ENCODE assay signal across 9 cellular contexts in genomic region chr11:111733009-111733408, GRCh38. TPM values are rescaled to one million over a fixed set of nuclear protein-coding genes. Genes with fewer than 3 reads are reported as not detected.
A peak's percentile ranks its signal among the peaks of the same experiment; 100 is the strongest.
DNase-seq lines count a peak whose midpoint lies in the region; ATAC-seq, FAIRE-seq and TF ChIP-seq lines count a peak whose summit lies in the region.
"Had no signal": no experiment of that assay in that cellular context is flagged by ENCODE, and none has a peak within 500 bp of the region (broad histone marks: within the 10 kb centered on the region; RNA-seq: fewer than 3 reads in every experiment).

No MANE protein-coding gene starts in this region.

- H3K4me2 ChIP-seq in H1 (ENCODE audit: insufficient read depth in 1 of 2, low read depth in 2 of 2, low read length in 2 of 2), result no peak overlapping the region
- no peak overlapping the region for H3K4me2 ChIP-seq in mesenchymal stem cell (ENCODE audit: low read length, poor library complexity, severe bottlenecking)

- no peak overlapping the region for H2BK20ac ChIP-seq in H1 (ENCODE audit: low read length)

- H3K23ac ChIP-seq in H1 (ENCODE audit: insufficient read length) (no peak overlapping the region), mesenchymal stem cell (ENCODE audit: low read length in 2 of 2) (no peak overlapping the region)

- CTCF ChIA-PET in H1 (lab: Charles Lee; ENCODE audit: partially characterized antibody), result interaction anchor here (0.9 to 3.3 kb wide), 13 partner anchors 7 to 248 kb away, joined by 3 to 20 read pairs (median 4); no protein-coding TSS in a partner anchor

- H3K27me3 ChIP-seq in H1 (replicated peaks in 1 of 4; ENCODE audit: control insufficient read depth in 3 of 4, extremely low read depth in 1 of 4, insufficient read depth in 3 of 4, low read length in 3 of 4) (no peaks in the 10 kb centered on the region), mesenchymal stem cell (ENCODE audit: control insufficient read depth in 1 of 2, insufficient read depth in 1 of 2, low read length in 2 of 2) (no peaks in the 10 kb centered on the region), thoracic aorta (replicated peaks; ENCODE audit: insufficient read depth) (no peaks in the 10 kb centered on the region)

- ATAC-seq in thoracic aorta (ENCODE audit: insufficient number of reproducible peaks, low FRiP score, low read depth) (peak; percentile 28), HG03565 (IDR thresholded peaks at IDR 0.05; ENCODE audit: unreplicated experiment) (no peak)

- TF ChIP-seq EP300 in H1 (IDR thresholded peaks at IDR 0.05; ENCODE audit: borderline replicate concordance in 1 of 2, low read depth in 2 of 2, low read length in 2 of 2), result no peak

- no peak overlapping the region for H2BK120ac ChIP-seq in H1 (replicated peaks; ENCODE audit: low read depth, low read length)
- no peak overlapping the region for H2BK120ac ChIP-seq in mesenchymal stem cell (ENCODE audit: low read depth, low read length)

- H3K9me3 ChIP-seq in H1 (ENCODE audit: insufficient read depth in 2 of 2, low read depth in 1 of 2, low read length in 1 of 2) (no peaks in the 10 kb centered on the region), mesenchymal stem cell (ENCODE audit: control insufficient read depth, low read length) (no peaks in the 10 kb centered on the region), thoracic aorta (no peaks in the 10 kb centered on the region)

- H3K36me3 ChIP-seq in H1 (ENCODE audit: control insufficient read depth in 2 of 4, insufficient read depth in 4 of 4, low read length in 3 of 4) (0 out of 8 replicates have a peak, but pooled peaks cover 0 to 3% (median 0%) of the 10 kb centered on the region in 4 experiments), mesenchymal stem cell (ENCODE audit: control insufficient read depth in 1 of 2, insufficient read depth in 2 of 2, low read depth in 1 of 2, low read length in 2 of 2) (peaks cover 2 to 16% of the 10 kb centered on the region in 2 experiments), thoracic aorta (no peaks in the 10 kb centered on the region)

- no peak overlapping the region for H3K4ac ChIP-seq in H1 (replicated peaks; ENCODE audit: insufficient read length, low read depth, low read length)
- H3K4ac ChIP-seq in mesenchymal stem cell (ENCODE audit: low read depth in 1 of 2, low read length in 2 of 2), result peak overlapping the region in 1 of 2 experiments; percentile 5

- TF ChIP-seq POLR2A in H1 (IDR thresholded peaks at IDR 0.05; ENCODE audit: control extremely low read depth in 1 of 2, low read depth in 2 of 2, low read length in 2 of 2) (no peak), GM12891 (IDR thresholded peaks at IDR 0.05; ENCODE audit: low read depth, low read length) (no peak), GM12892 (IDR thresholded peaks at IDR 0.05; ENCODE audit: low read depth, low read length) (no peak)

- 0 out of 2 replicates have a peak, but pooled peaks cover 5% of the 10 kb centered on the region for H3K79me1 ChIP-seq in H1 (ENCODE audit: low read depth, low read length)
- H3K79me1 ChIP-seq in mesenchymal stem cell (replicated peaks; ENCODE audit: low read length, poor library complexity, severe bottlenecking), result peaks cover 7% of the 10 kb centered on the region

- TF ChIP-seq CTCF in H1 (IDR thresholded peaks at IDR 0.05; ENCODE audit: control extremely low read depth in 1 of 3, insufficient read depth in 1 of 3, low read depth in 1 of 3, low read length in 3 of 3), result no peak
- TF ChIP-seq CTCF in thoracic aorta (IDR thresholded peaks at IDR 0.05), result no peak

- H3K18ac ChIP-seq in H1 (ENCODE audit: extremely low read depth, low read length) (peak overlapping the region; percentile 78), mesenchymal stem cell (ENCODE audit: low read depth in 1 of 2, low read length in 2 of 2) (peak overlapping the region; percentile 5 to 15)

- H2AFZ ChIP-seq in H1 (ENCODE audit: low read length) (no peak overlapping the region), mesenchymal stem cell (ENCODE audit: low read depth, low read length) (no peak overlapping the region)

- H2BK5ac ChIP-seq in H1 (ENCODE audit: low read depth, low read length), result 0 out of 2 replicates have a peak overlapping the region, but pooled peaks have one; percentile 24
- no peak overlapping the region for H2BK5ac ChIP-seq in mesenchymal stem cell (ENCODE audit: low read depth, low read length, poor library complexity, severe bottlenecking)

- peaks cover 1 to 4% of the 10 kb centered on the region in 2 experiments for H4K20me1 ChIP-seq in H1 (replicated peaks in 1 of 2; ENCODE audit: control insufficient read depth in 1 of 2, insufficient read depth in 2 of 2, low read length in 2 of 2)

- H3K79me2 ChIP-seq in H1 (ENCODE audit: control insufficient read depth in 1 of 2, insufficient read depth in 2 of 2, low read length in 2 of 2), result no peaks in the 10 kb centered on the region

- 82% methylated on average over 7 of the region's 7 CpGs; no CpG with 5 or more reads in 1 of the 2 experiments for WGBS in H1 (ENCODE audit: extremely low coverage in 1 of 2, insufficient coverage in 1 of 2, insufficient read length in 1 of 2, insufficient replicate concordance in 2 of 2, low coverage in 1 of 2, low lambda C conversion rate in 2 of 2, missing lambda C conversion rate in 1 of 2), 2 experiments
- 69% methylated on average over 7 of the region's 7 CpGs for WGBS in mesenchymal stem cell

- no peak overlapping the region for H2BK15ac ChIP-seq in H1 (ENCODE audit: low read length)
- H2BK15ac ChIP-seq in mesenchymal stem cell (ENCODE audit: low read depth, poor library complexity, severe bottlenecking), result no peak overlapping the region

- H4K5ac ChIP-seq in H1 (ENCODE audit: insufficient read length, low read depth, low read length), result no peak overlapping the region

- no peak for TF ChIP-seq RAD21 in H1 (IDR thresholded peaks at IDR 0.05 in 1 of 2, conservative IDR thresholded peaks at IDR 0.05 in 1 of 2; ENCODE audit: low read depth in 2 of 2, low read length in 2 of 2)

- H4K91ac ChIP-seq in H1 (replicated peaks; ENCODE audit: insufficient read length, low read length) (no peak overlapping the region), mesenchymal stem cell (ENCODE audit: low read length) (peak overlapping the region; percentile 23)

- no peak for FAIRE-seq in H1 (lab: Jason Lieb, UNC)
- FAIRE-seq in GM12891 (lab: Jason Lieb, UNC), result no peak
- FAIRE-seq in GM12892 (lab: Jason Lieb, UNC), result no peak

- H3K14ac ChIP-seq in H1 (ENCODE audit: insufficient read length) (no peak overlapping the region), mesenchymal stem cell (ENCODE audit: low read length in 2 of 2) (no peak overlapping the region)

- H3K4me3 ChIP-seq in H1 (ENCODE audit: extremely low read depth in 1 of 4, insufficient read depth in 2 of 4, low read depth in 3 of 4, low read length in 4 of 4) (no peak overlapping the region), mesenchymal stem cell (ENCODE audit: insufficient read depth in 1 of 2, low read depth in 1 of 2, low read length in 2 of 2) (peak overlapping the region in 1 of 2 experiments; percentile 59), thoracic aorta (no peak overlapping the region)

- POLR2A ChIA-PET in H1 (lab: Charles Lee; ENCODE audit: partially characterized antibody), result interaction anchor here (0.7 to 3.3 kb wide), 8 partner anchors 9 to 38 kb away, joined by 3 to 12 read pairs (median 5); partner anchors contain the start of gene PPP2R1B

- no peak overlapping the region for H3K27ac ChIP-seq in H1 (ENCODE audit: low read depth, low read length)
- peak overlapping the region; percentile 24 for H3K27ac ChIP-seq in mesenchymal stem cell (ENCODE audit: low read length, poor library complexity, severe bottlenecking)
- H3K27ac ChIP-seq in thoracic aorta, result peak overlapping the region; percentile 85 to 95

- H3K56ac ChIP-seq in H1 (replicated peaks; ENCODE audit: insufficient read length, low read depth, low read length), result no peak overlapping the region

- peaks cover 0 to 13% (median 2%) of the 10 kb centered on the region in 4 experiments; a peak in 6 of 7 replicates for H3K4me1 ChIP-seq in H1 (replicated peaks in 1 of 4; ENCODE audit: control insufficient read depth in 3 of 4, insufficient read depth in 4 of 4, low read length in 3 of 4)
- H3K4me1 ChIP-seq in mesenchymal stem cell (ENCODE audit: control insufficient read depth, insufficient read depth, low read depth, low read length), result peaks cover 56% of the 10 kb centered on the region
- H3K4me1 ChIP-seq in thoracic aorta (ENCODE audit: control insufficient read depth in 1 of 2, low read depth in 2 of 2), result peaks cover 63 to 87% of the 10 kb centered on the region in 2 donors

- H2AK5ac ChIP-seq in H1 (ENCODE audit: low read depth, low read length), result 0 out of 2 replicates have a peak overlapping the region, but pooled peaks have one; percentile 82
- H2AK5ac ChIP-seq in mesenchymal stem cell (ENCODE audit: low read length, severe bottlenecking), result peak overlapping the region; percentile 88

- H3K9ac ChIP-seq in H1 (replicated peaks in 1 of 4; ENCODE audit: extremely low read depth in 1 of 4, low read depth in 3 of 4, low read length in 3 of 4) (no peak overlapping the region), mesenchymal stem cell (ENCODE audit: low read length) (peak overlapping the region; percentile 98)

- DNase-seq in NCI-H226, result peak; percentile 78
- no peak for DNase-seq in H1 (ENCODE audit: low read depth in 1 of 2, low spot score in 2 of 2)
- DNase-seq in mesenchymal stem cell, result peak; percentile 87
- no peak for DNase-seq in thoracic aorta (ENCODE audit: low spot score)
- no peak for DNase-seq in GM12891 (ENCODE audit: insufficient read length, low spot score)
- no peak for DNase-seq in GM12892 (ENCODE audit: insufficient read length)
- DNase-seq in NCI-H345 (lab: John Stamatoyannopoulos, UW), result no peak
- DNase-seq: NCI-H524 treated with DMSO at 0.1 percent for 48 hours had no signal

- H2BK12ac ChIP-seq in H1 (ENCODE audit: low read depth, low read length) (0 out of 2 replicates have a peak overlapping the region, but pooled peaks have one; percentile 50), mesenchymal stem cell (ENCODE audit: low read length in 2 of 2) (peak overlapping the region in 1 of 2 experiments; percentile 85)

- no peaks in the 10 kb centered on the region for H3K23me2 ChIP-seq in H1 (ENCODE audit: low read depth, low read length)

- H4K8ac ChIP-seq in H1 (ENCODE audit: extremely low read depth, insufficient read depth, low read length), result peak overlapping the region; percentile 29; the same call in 1 of the 2 replicates
- H4K8ac ChIP-seq in mesenchymal stem cell (ENCODE audit: low read length), result peak overlapping the region; percentile 67

RNA-seq across cellular contexts. Expression of gene PPP2R1B, which starts 33.2 kb away (rescaled TPM):
- 86.2 and 87.0 TPM in 2 replicates for total RNA-seq in H1 (2021; fragmentation: NEBNext Ultra II Directional; extraction: Animal tissue kit (Norgen Biotek cat#: 25700))
- 23.1 and 25.8 TPM in 2 replicates for polyA plus RNA-seq in H1 (2011; rRNA removed)
- 33.3 TPM for polyA plus RNA-seq in H1 (2011; cell fraction: cytosol; rRNA removed)
- 17.5 TPM for polyA plus RNA-seq in H1 (2011; cell fraction: nucleus; rRNA removed)
- 35.9 to 67.6 TPM (median 46.9 TPM) in 4 replicates for polyA plus RNA-seq in H1 (2012, experiment 1 of 2)
- 3.2 TPM for polyA plus RNA-seq in H1 (2012, experiment 2 of 2)
- polyA plus RNA-seq in H1 (2013, experiment 1 of 2), result 30.1 TPM
- 30.8 TPM for polyA plus RNA-seq in H1 (2013, experiment 2 of 2)
- 119 and 158 TPM in 2 replicates for polyA minus RNA-seq in H1 (2011; rRNA and poly(A)+ RNA removed)
- polyA minus RNA-seq in H1 (2011; cell fraction: cytosol; rRNA and poly(A)+ RNA removed), result 49.3 TPM
- 46.8 TPM for polyA minus RNA-seq in H1 (2011; cell fraction: nucleus; rRNA and poly(A)+ RNA removed)
- 14.9 TPM for polyA plus RNA-seq in mesenchymal stem cell (2013, experiment 1 of 2)
- polyA plus RNA-seq in mesenchymal stem cell (2013, experiment 2 of 2), result 14.7 TPM
- total RNA-seq in thoracic aorta, result 10 to 100 TPM; 22.5 to 34.5 TPM
- 12.8 TPM for polyA plus RNA-seq in GM12891 (2012; ENCODE audit: low read depth, missing spikeins)
- polyA plus RNA-seq in GM12892 (2012; ENCODE audit: missing spikeins), result 16.8 TPM

Comparison
In these comparisons a context has a peak if more than half of its experiments do, and no peak if none do; other contexts are left out.
1. DNase-seq: peak in NCI-H226 (single experiment) and mesenchymal stem cell (single experiment); none in H1 (0 of 2), thoracic aorta (single experiment), GM12891 (single experiment), GM12892 (single experiment) and NCI-H345 (single experiment).